In genomic region chr15:50910426-50910795, GRCh38 we compare ENCODE assay signal across 8 cellular contexts. TPM values are rescaled to one million over a fixed set of nuclear protein-coding genes. Genes with fewer than 3 reads are reported as not detected.
A peak's percentile ranks its signal among the peaks of the same experiment; 100 is the strongest.
DNase-seq lines count a peak whose midpoint lies in the region; ATAC-seq and TF ChIP-seq lines count a peak whose summit lies in the region.
"Not testable (repeated sequence)": the region's sequence is repeated elsewhere in the genome, so short reads cannot be mapped to it uniquely, and the experiment has no call there.

No MANE protein-coding gene starts in this region.

- not testable (repeated sequence) for H3K27ac ChIP-seq in CD4-positive, alpha-beta T cell (ENCODE audit: low read depth, low read length)
- H3K27ac ChIP-seq in right atrium auricular region (peak overlapping the region; percentile 13 to 33), vagina (peak overlapping the region; percentile 19)

- CTCF ChIA-PET in CD4-positive, alpha-beta T cell (lab: Charles Lee), result not testable (repeated sequence)

- H3K4me1 ChIP-seq in right atrium auricular region (peaks cover 0 to 41% of the 10 kb centered on the region in 2 donors), vagina (peaks cover 33% of the 10 kb centered on the region)

- POLR2A ChIA-PET in CD4-positive, alpha-beta T cell (lab: Charles Lee), result not testable (repeated sequence)

- H3K36me3 Mint-ChIP-seq in CD4-positive, alpha-beta T cell (ENCODE audit: low read depth), result peaks cover 61% of the 10 kb centered on the region
- not testable (repeated sequence) for H3K36me3 Mint-ChIP-seq in T-helper 1 cell treated with Interleukin-12 subunit alpha and Interleukin-12 subunit beta and Interleukin-4 antibody, amounts not matched to agents 30 μg/mL and 1 μg/mL, for 36 hours (ENCODE audit: low read depth); activated naive CD8-positive, alpha-beta T cell treated with anti-CD3 and anti-CD28 coated beads for 36 hours
- peaks cover 23% of the 10 kb centered on the region for H3K36me3 Mint-ChIP-seq in dendritic cell treated with granulocyte-macrophage colony-stimulating factor and Interleukin-4, amounts not matched to agents 40 ng/mL and 50 ng/mL, for 4 days (ENCODE audit: low read depth)

- H3K27me3 ChIP-seq in CD4-positive, alpha-beta T cell (ENCODE audit: control insufficient read depth, insufficient read depth, low read length); right atrium auricular region; vagina: not testable (repeated sequence)

- not testable (repeated sequence) for TF ChIP-seq CTCF in CD4-positive, alpha-beta T cell (IDR thresholded peaks at IDR 0.05); right atrium auricular region (IDR thresholded peaks at IDR 0.05); vagina (IDR thresholded peaks at IDR 0.05)

- peaks cover 29% of the 10 kb centered on the region for H3K4me1 Mint-ChIP-seq in CD4-positive, alpha-beta T cell (ENCODE audit: low read depth)
- peaks cover 15% of the 10 kb centered on the region for H3K4me1 Mint-ChIP-seq in T-helper 1 cell treated with Interleukin-12 subunit alpha and Interleukin-12 subunit beta and Interleukin-4 antibody, amounts not matched to agents 30 μg/mL and 1 μg/mL, for 36 hours (ENCODE audit: low read depth)
- H3K4me1 Mint-ChIP-seq in activated naive CD8-positive, alpha-beta T cell treated with anti-CD3 and anti-CD28 coated beads for 36 hours, result not testable (repeated sequence)
- H3K4me1 Mint-ChIP-seq in dendritic cell treated with granulocyte-macrophage colony-stimulating factor and Interleukin-4, amounts not matched to agents 40 ng/mL and 50 ng/mL, for 4 days (ENCODE audit: low read depth), result peaks cover 20% of the 10 kb centered on the region

- DNase-seq in CD4-positive, alpha-beta T cell; activated naive CD8-positive, alpha-beta T cell treated with anti-CD3 and anti-CD28 coated beads for 36 hours; right atrium auricular region (ENCODE audit: low spot score); vagina (ENCODE audit: extremely low spot score in 2 of 2): not testable (repeated sequence)
- DNase-seq in HPDE6-E6E7 (ENCODE audit: extremely low spot score), result peak; percentile 47
- peak; percentile 66 for DNase-seq in non-pigmented ciliary epithelial cell (ENCODE audit: low read depth)

- H3K9me3 Mint-ChIP-seq in CD4-positive, alpha-beta T cell; T-helper 1 cell treated with Interleukin-12 subunit alpha and Interleukin-12 subunit beta and Interleukin-4 antibody, amounts not matched to agents 30 μg/mL and 1 μg/mL, for 36 hours; activated naive CD8-positive, alpha-beta T cell treated with anti-CD3 and anti-CD28 coated beads for 36 hours; dendritic cell treated with granulocyte-macrophage colony-stimulating factor and Interleukin-4, amounts not matched to agents 40 ng/mL and 50 ng/mL, for 4 days: not testable (repeated sequence)

- TF ChIP-seq POLR2A in vagina (IDR thresholded peaks at IDR 0.05), result not testable (repeated sequence)

- not testable (repeated sequence) for H3K9me3 ChIP-seq in CD4-positive, alpha-beta T cell (ENCODE audit: control insufficient read depth, low read length); right atrium auricular region; vagina

- H3K27ac Mint-ChIP-seq in CD4-positive, alpha-beta T cell, result peak overlapping the region; percentile 31
- H3K27ac Mint-ChIP-seq in T-helper 1 cell treated with Interleukin-12 subunit alpha and Interleukin-12 subunit beta and Interleukin-4 antibody, amounts not matched to agents 30 μg/mL and 1 μg/mL, for 36 hours; activated naive CD8-positive, alpha-beta T cell treated with anti-CD3 and anti-CD28 coated beads for 36 hours: not testable (repeated sequence)
- H3K27ac Mint-ChIP-seq in dendritic cell treated with granulocyte-macrophage colony-stimulating factor and Interleukin-4, amounts not matched to agents 40 ng/mL and 50 ng/mL, for 4 days, result peak overlapping the region; percentile 43

- ATAC-seq in CD4-positive, alpha-beta T cell (ENCODE audit: poor library complexity), result not testable (repeated sequence)

- H3K4me3 ChIP-seq in right atrium auricular region, vagina: not testable (repeated sequence)

- intact Hi-C loops in CD4-positive, alpha-beta T cell (cut with DNase I, micrococcal nuclease); dendritic cell treated with granulocyte-macrophage colony-stimulating factor and Interleukin-4, amounts not matched to agents 40 ng/mL and 50 ng/mL, for 4 days (cut with micrococcal nuclease); vagina (cut with DNase I): not testable (repeated sequence)

- not testable (repeated sequence) for H3K27me3 Mint-ChIP-seq in CD4-positive, alpha-beta T cell; T-helper 1 cell treated with Interleukin-12 subunit alpha and Interleukin-12 subunit beta and Interleukin-4 antibody, amounts not matched to agents 30 μg/mL and 1 μg/mL, for 36 hours (ENCODE audit: low read depth); activated naive CD8-positive, alpha-beta T cell treated with anti-CD3 and anti-CD28 coated beads for 36 hours; dendritic cell treated with granulocyte-macrophage colony-stimulating factor and Interleukin-4, amounts not matched to agents 40 ng/mL and 50 ng/mL, for 4 days

- H3K36me3 ChIP-seq in right atrium auricular region, result peaks cover 22% of the 10 kb centered on the region
- peaks cover 0 to 25% of the 10 kb centered on the region in 2 donors for H3K36me3 ChIP-seq in vagina

- peak overlapping the region; percentile 78 for H3K4me3 Mint-ChIP-seq in CD4-positive, alpha-beta T cell
- peak overlapping the region; percentile 34 for H3K4me3 Mint-ChIP-seq in T-helper 1 cell treated with Interleukin-12 subunit alpha and Interleukin-12 subunit beta and Interleukin-4 antibody, amounts not matched to agents 30 μg/mL and 1 μg/mL, for 36 hours
- H3K4me3 Mint-ChIP-seq in activated naive CD8-positive, alpha-beta T cell treated with anti-CD3 and anti-CD28 coated beads for 36 hours, result peak overlapping the region; percentile 90
- H3K4me3 Mint-ChIP-seq in dendritic cell treated with granulocyte-macrophage colony-stimulating factor and Interleukin-4, amounts not matched to agents 40 ng/mL and 50 ng/mL, for 4 days, result not testable (repeated sequence)

RNA-seq across cellular contexts. Expression of gene AP4E1, which starts 1.9 kb away (rescaled TPM):
- total RNA-seq in CD4-positive, alpha-beta T cell, result 1 to 10 TPM; 6.3 to 6.6 TPM
- total RNA-seq in activated naive CD8-positive, alpha-beta T cell treated with anti-CD3 and anti-CD28 coated beads for 36 hours, result 10 to 100 TPM; 20.7 to 20.9 TPM
- 10 to 100 TPM in 1 of 2 donors, 1 to 10 TPM in 1; 7.0 to 11.7 TPM for total RNA-seq in right atrium auricular region
- 7.4 TPM for total RNA-seq in vagina
